In genomic region chr10:67261300-67261797, GRCh38 we compare ENCODE assay signal across 18 cellular contexts.
DNase-seq lines count a peak whose midpoint lies in the region; ATAC-seq, FAIRE-seq and TF ChIP-seq lines count a peak whose summit lies in the region.
"Had no signal": no experiment of that assay in that cellular context is flagged by ENCODE, and none has a peak within 500 bp of the region (broad histone marks: within the 10 kb centered on the region; RNA-seq: fewer than 3 reads in every experiment).

No MANE protein-coding gene starts in this region.

- in situ Hi-C loops in K562 (cut with MboI), result no loop called here

- POLR2A ChIA-PET in K562 (lab: Yijun Ruan, JAX), result no interaction called here

- no peak for TF ChIP-seq POLR2A in K562 (conservative IDR thresholded peaks at IDR 0.05)

- FAIRE-seq in K562 (lab: Jason Lieb, UNC), result no peak
- FAIRE-seq: GM19239, H54 had no signal

- no peak overlapping the region for H3K9ac ChIP-seq in K562 (ENCODE audit: insufficient read depth in 1 of 2, low read depth in 2 of 2, low read length in 2 of 2)
- H3K9ac ChIP-seq: BLaER1 treated with 17β-estradiol and CSF1 and Interleukin-3, amounts not matched to agents 10 nM and 100 nM; GM23248 had no signal

- H3K9me3 ChIP-seq in K562 (replicated peaks; ENCODE audit: control insufficient read depth, insufficient read depth, low read depth, low read length), result no peaks in the 10 kb centered on the region; the same call in 1 of the 2 replicates
- H3K9me3 ChIP-seq: BLaER1 treated with 17β-estradiol and CSF1 and Interleukin-3, amounts not matched to agents 10 nM and 100 nM had no signal

- CTCF ChIA-PET in K562 (lab: Yijun Ruan, JAX; ENCODE audit: low intra/inter-chr PET ratio), result no interaction called here

- H2AFZ ChIP-seq in K562 (ENCODE audit: low read depth, low read length), result no peak overlapping the region
- H2AFZ ChIP-seq: GM23248 had no signal

- no peaks in the 10 kb centered on the region for H4K20me1 ChIP-seq in K562 (replicated peaks; ENCODE audit: control insufficient read depth, insufficient read depth, low read length)
- H4K20me1 ChIP-seq: BLaER1 treated with 17β-estradiol and CSF1 and Interleukin-3, amounts not matched to agents 10 nM and 100 nM had no signal

- H3K27ac ChIP-seq in VCaP, result peak overlapping the region; percentile 92
- H3K27ac ChIP-seq in K562 (ENCODE audit: extremely low read depth, low read depth, low read length), result no peak overlapping the region
- H3K27ac ChIP-seq: BLaER1 treated with 17β-estradiol and CSF1 and Interleukin-3, amounts not matched to agents 10 nM and 100 nM; GM23248; HL-60 had no signal

- ATAC-seq in K562 (no peak), HG02763 (IDR thresholded peaks at IDR 0.05; ENCODE audit: unreplicated experiment) (no peak)
- ATAC-seq: CD8-positive, alpha-beta T cell had no signal

- no peak overlapping the region for H3K4me3 ChIP-seq in K562
- H3K4me3 ChIP-seq: BLaER1 treated with 17β-estradiol and CSF1 and Interleukin-3, amounts not matched to agents 10 nM and 100 nM; GM23248 had no signal

- H3K4me1 ChIP-seq in K562 (replicated peaks in 1 of 2; ENCODE audit: control insufficient read depth in 2 of 2, insufficient read depth in 2 of 2, low read length in 2 of 2), result no peaks in the 10 kb centered on the region

- intact Hi-C loops in K562 (cut with micrococcal nuclease), result no loop called here

- H3K4me2 ChIP-seq in K562 (ENCODE audit: insufficient read depth, low read length), result no peak overlapping the region
- H3K4me2 ChIP-seq: BLaER1 treated with 17β-estradiol and CSF1 and Interleukin-3, amounts not matched to agents 10 nM and 100 nM had no signal

- TF ChIP-seq RAD21 in K562 (CRISPR knock-in tag; conservative IDR thresholded peaks at IDR 0.05 in 1 of 2, IDR thresholded peaks at IDR 0.05 in 1 of 2), result no peak

- no peaks in the 10 kb centered on the region for H3K79me2 ChIP-seq in K562 (ENCODE audit: control insufficient read depth, insufficient read depth, low read length)

- H3K36me3 ChIP-seq in K562 (ENCODE audit: control insufficient read depth, insufficient read depth, low read length), result no peaks in the 10 kb centered on the region
- H3K36me3 ChIP-seq: BLaER1 treated with 17β-estradiol and CSF1 and Interleukin-3, amounts not matched to agents 10 nM and 100 nM had no signal

- WGBS in K562 (ENCODE audit: insufficient coverage, low coverage, missing lambda C conversion rate), result 4% methylated on average over 3 of the region's 3 CpGs

- no peak for TF ChIP-seq CTCF in VCaP (conservative IDR thresholded peaks at IDR 0.05)
- TF ChIP-seq CTCF in K562 (IDR thresholded peaks at IDR 0.05 in 2 of 3, conservative IDR thresholded peaks at IDR 0.05 in 1 of 3; ENCODE audit: insufficient read depth in 2 of 3, low read depth in 1 of 3, low read length in 3 of 3), result no peak

- DNase-seq in A172 (ENCODE audit: low spot score) (peak; percentile 29), K562 (ENCODE audit: extremely low read depth in 1 of 4, low spot score in 3 of 4) (no peak), renal cortical epithelial cell (ENCODE audit: low read depth) (peak; percentile 69), NCI-H1092 (lab: John Stamatoyannopoulos, UW) (no peak)
- no peak for DNase-seq in stimulated activated CD4-positive, alpha-beta T cell treated with anti-CD3 and anti-CD28 coated beads, Interleukin-12 subunit alpha, Interleukin-12 subunit beta, amount 100 ng/mL, for 4 hours
- DNase-seq: 8988T; Calu3; CD8-positive, alpha-beta T cell; DMS79 treated with DMSO at 0.1 percent for 48 hours; GF-D8; GM23248; HCEC 1CT had no signal

- no peaks in the 10 kb centered on the region for H3K9me1 ChIP-seq in K562 (ENCODE audit: control insufficient read depth, insufficient read depth, low read length)

- no peak for TF ChIP-seq EP300 in K562 (IDR thresholded peaks at IDR 0.05; ENCODE audit: low read length)

- no TSS peak for BruUV-seq in K562 (replicated peaks; lab: Mats Ljungman, UMichigan)

- no peaks in the 10 kb centered on the region for H3K27me3 ChIP-seq in K562 (ENCODE audit: control insufficient read depth in 2 of 2, insufficient read depth in 2 of 2, low read length in 2 of 2)
- H3K27me3 ChIP-seq: BLaER1 treated with 17β-estradiol and CSF1 and Interleukin-3, amounts not matched to agents 10 nM and 100 nM had no signal

TF ChIP-seq in K562, 482 proteins besides CTCF, POLR2A, EP300 and RAD21:
- TF ChIP-seq CEBPG (CRISPR knock-in tag; IDR thresholded peaks at IDR 0.05) (no peak), CEBPG (tag; conservative IDR thresholded peaks at IDR 0.05 in 1 of 2, IDR thresholded peaks at IDR 0.05 in 1 of 2) (peak in 1 of 2 experiments; percentile 71; a peak in 2 of 4 replicates), ZNF347 (CRISPR knock-in tag; IDR thresholded peaks at IDR 0.05; ENCODE audit: low read depth) (no peak), ELK1 (CRISPR knock-in tag; IDR thresholded peaks at IDR 0.05) (no peak), CEBPB (tag; IDR thresholded peaks at IDR 0.05) (peak; percentile 53)

Comparison
In these comparisons a context has a peak if more than half of its experiments do, and no peak if none do; other contexts are left out.
1. DNase-seq: peak in A172 (single experiment) and renal cortical epithelial cell (single experiment); none in K562 (0 of 4), stimulated activated CD4-positive, alpha-beta T cell treated with anti-CD3 and anti-CD28 coated beads, Interleukin-12 subunit alpha, Interleukin-12 subunit beta, amount 100 ng/mL, for 4 hours (single experiment) and NCI-H1092 (single experiment).